1 cellular context compared by ENCODE assay signal in the genomic region with DNA sequence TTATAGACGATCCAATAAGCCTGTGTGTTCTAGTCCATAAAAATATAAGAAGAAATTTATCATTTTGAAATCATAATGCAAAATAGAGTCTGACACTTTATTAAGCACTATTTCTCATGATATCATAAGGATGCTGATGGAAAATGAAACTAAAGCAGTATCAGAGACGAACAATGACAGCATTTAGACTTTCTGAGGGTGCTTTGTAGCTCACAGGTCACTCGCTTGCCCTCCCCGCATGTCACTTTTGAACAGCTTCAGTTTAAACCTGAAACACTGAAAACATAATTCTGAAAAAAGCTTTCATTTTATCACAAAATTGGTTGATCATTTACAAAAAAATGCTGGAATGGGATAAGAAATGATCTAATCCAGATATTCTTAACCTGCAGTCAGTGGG.
A peak's percentile ranks its signal among the peaks of the same experiment; 100 is the strongest.
TF ChIP-seq lines count a peak whose summit lies in the region.

No MANE protein-coding gene starts in this region.

TF ChIP-seq in GM12878, 131 proteins besides CTCF, POLR2A, EP300 and RAD21 (continued from another document):
- TF ChIP-seq, protein P1, sequence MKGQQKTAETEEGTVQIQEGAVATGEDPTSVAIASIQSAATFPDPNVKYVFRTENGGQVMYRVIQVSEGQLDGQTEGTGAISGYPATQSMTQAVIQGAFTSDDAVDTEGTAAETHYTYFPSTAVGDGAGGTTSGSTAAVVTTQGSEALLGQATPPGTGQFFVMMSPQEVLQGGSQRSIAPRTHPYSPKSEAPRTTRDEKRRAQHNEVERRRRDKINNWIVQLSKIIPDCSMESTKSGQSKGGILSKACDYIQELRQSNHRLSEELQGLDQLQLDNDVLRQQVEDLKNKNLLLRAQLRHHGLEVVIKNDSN (IDR thresholded peaks at IDR 0.05; ENCODE audit: borderline replicate concordance, extremely low read length, insufficient read depth, low read depth, low read length) = no peak
- TF ChIP-seq CREM (IDR thresholded peaks at IDR 0.05; ENCODE audit: low read depth) = peak; percentile 65; the same call in 1 of the 2 replicates
- TF ChIP-seq, protein P2, sequence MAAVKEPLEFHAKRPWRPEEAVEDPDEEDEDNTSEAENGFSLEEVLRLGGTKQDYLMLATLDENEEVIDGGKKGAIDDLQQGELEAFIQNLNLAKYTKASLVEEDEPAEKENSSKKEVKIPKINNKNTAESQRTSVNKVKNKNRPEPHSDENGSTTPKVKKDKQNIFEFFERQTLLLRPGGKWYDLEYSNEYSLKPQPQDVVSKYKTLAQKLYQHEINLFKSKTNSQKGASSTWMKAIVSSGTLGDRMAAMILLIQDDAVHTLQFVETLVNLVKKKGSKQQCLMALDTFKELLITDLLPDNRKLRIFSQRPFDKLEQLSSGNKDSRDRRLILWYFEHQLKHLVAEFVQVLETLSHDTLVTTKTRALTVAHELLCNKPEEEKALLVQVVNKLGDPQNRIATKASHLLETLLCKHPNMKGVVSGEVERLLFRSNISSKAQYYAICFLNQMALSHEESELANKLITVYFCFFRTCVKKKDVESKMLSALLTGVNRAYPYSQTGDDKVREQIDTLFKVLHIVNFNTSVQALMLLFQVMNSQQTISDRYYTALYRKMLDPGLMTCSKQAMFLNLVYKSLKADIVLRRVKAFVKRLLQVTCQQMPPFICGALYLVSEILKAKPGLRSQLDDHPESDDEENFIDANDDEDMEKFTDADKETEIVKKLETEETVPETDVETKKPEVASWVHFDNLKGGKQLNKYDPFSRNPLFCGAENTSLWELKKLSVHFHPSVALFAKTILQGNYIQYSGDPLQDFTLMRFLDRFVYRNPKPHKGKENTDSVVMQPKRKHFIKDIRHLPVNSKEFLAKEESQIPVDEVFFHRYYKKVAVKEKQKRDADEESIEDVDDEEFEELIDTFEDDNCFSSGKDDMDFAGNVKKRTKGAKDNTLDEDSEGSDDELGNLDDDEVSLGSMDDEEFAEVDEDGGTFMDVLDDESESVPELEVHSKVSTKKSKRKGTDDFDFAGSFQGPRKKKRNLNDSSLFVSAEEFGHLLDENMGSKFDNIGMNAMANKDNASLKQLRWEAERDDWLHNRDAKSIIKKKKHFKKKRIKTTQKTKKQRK (IDR thresholded peaks at IDR 0.05; ENCODE audit: low read depth, low read length) = no peak
- no peak for TF ChIP-seq NBN (IDR thresholded peaks at IDR 0.05)
- TF ChIP-seq CREB1 (IDR thresholded peaks at IDR 0.05; ENCODE audit: low read depth) = peak; percentile 81
- peak; percentile 91 for TF ChIP-seq ATF7 (IDR thresholded peaks at IDR 0.05; ENCODE audit: low read depth)
